Comparison of ENCODE assay signal across 11 cellular contexts in genomic region chr20:17848649-17849048, GRCh38.
A peak's percentile ranks its signal among the peaks of the same experiment; 100 is the strongest.
DNase-seq lines count a peak whose midpoint lies in the region; ATAC-seq and TF ChIP-seq lines count a peak whose summit lies in the region.
"Had no signal": no experiment of that assay in that cellular context is flagged by ENCODE, and none has a peak within 500 bp of the region (broad histone marks: within the 10 kb centered on the region; RNA-seq: fewer than 3 reads in every experiment).

No MANE protein-coding gene starts in this region.

- H3K9me3 ChIP-seq in AG04450 (ENCODE audit: control insufficient read depth, insufficient read depth, low read length) (peaks cover 15% of the 10 kb centered on the region), breast epithelium (no peaks in the 10 kb centered on the region)

- CTCF ChIA-PET in AG04450 (lab: Charles Lee), result no interaction called here

- no peak for TF ChIP-seq POLR2A in breast epithelium (IDR thresholded peaks at IDR 0.05)

- peak overlapping the region; percentile 21 for H3K27ac ChIP-seq in AG04450 (ENCODE audit: low read depth, low read length)
- H3K27ac ChIP-seq in breast epithelium, result peak overlapping the region; percentile 2 to 55

- no peaks in the 10 kb centered on the region for H3K27me3 ChIP-seq in AG04450 (ENCODE audit: control insufficient read depth, insufficient read depth, low read length)
- no peaks in the 10 kb centered on the region for H3K27me3 ChIP-seq in breast epithelium

- peaks cover 6% of the 10 kb centered on the region for H3K27me3 Mint-ChIP-seq in activated CD4-positive, alpha-beta T cell treated with anti-CD3 and anti-CD28 coated beads, Interleukin-2, amount 10 ng/mL, durations not matched to agents 24 days and 14 days
- H3K27me3 Mint-ChIP-seq: naive thymus-derived CD8-positive, alpha-beta T cell had no signal

- H3K4me1 ChIP-seq in breast epithelium, result peaks cover 0 to under 1% of the 10 kb centered on the region in 2 donors

- H3K27ac Mint-ChIP-seq in activated CD4-positive, alpha-beta T cell treated with anti-CD3 and anti-CD28 coated beads, Interleukin-2, amount 10 ng/mL, durations not matched to agents 24 days and 14 days, result no peak overlapping the region

- peaks cover 35% of the 10 kb centered on the region for H3K4me1 Mint-ChIP-seq in activated CD4-positive, alpha-beta T cell treated with anti-CD3 and anti-CD28 coated beads, Interleukin-2, amount 10 ng/mL, durations not matched to agents 24 days and 14 days

- DNase-seq in AG04450 (ENCODE audit: low read depth, low spot score) (no peak), breast epithelium (ENCODE audit: low spot score in 2 of 2) (no peak), NCI-H524 (lab: John Stamatoyannopoulos, UW) (no peak), NCI-H446 (lab: John Stamatoyannopoulos, UW) (no peak)
- no peak for DNase-seq in stimulated activated CD4-positive, alpha-beta T cell treated with anti-CD3 and anti-CD28 coated beads, Interleukin-4, amount 100 ng/mL, for 1 hour
- no peak for DNase-seq in activated CD4-positive, alpha-beta T cell treated with anti-CD3 and anti-CD28 coated beads, Interleukin-2, amount 10 ng/mL, durations not matched to agents 24 days and 14 days
- DNase-seq: activated CD4-positive, alpha-beta T cell treated with anti-CD3 and anti-CD28 coated beads for 1 hour; naive thymus-derived CD8-positive, alpha-beta T cell; SHP77 treated with DMSO at 0.1 percent for 48 hours had no signal

- intact Hi-C loops in breast epithelium (cut with DNase I; ENCODE audit: low total_unique reads), result loop anchor here (10.0 kb wide), 1 partner anchor 1036 kb away; no protein-coding TSS in a partner anchor
- intact Hi-C loops in activated CD4-positive, alpha-beta T cell treated with anti-CD3 and anti-CD28 coated beads, Interleukin-2, amount 10 ng/mL, durations not matched to agents 24 days and 14 days (cut with micrococcal nuclease), result no loop called here

- no peak overlapping the region for H3K4me3 ChIP-seq in AG04450 (ENCODE audit: low read depth, low read length)
- no peak overlapping the region for H3K4me3 ChIP-seq in breast epithelium

- H3K4me3 Mint-ChIP-seq in activated CD4-positive, alpha-beta T cell treated with anti-CD3 and anti-CD28 coated beads, Interleukin-2, amount 10 ng/mL, durations not matched to agents 24 days and 14 days, result no peak overlapping the region
- H3K4me3 Mint-ChIP-seq: naive thymus-derived CD8-positive, alpha-beta T cell had no signal

- H3K36me3 ChIP-seq in breast epithelium, result no peaks in the 10 kb centered on the region

- H3K36me3 Mint-ChIP-seq in activated CD4-positive, alpha-beta T cell treated with anti-CD3 and anti-CD28 coated beads, Interleukin-2, amount 10 ng/mL, durations not matched to agents 24 days and 14 days (ENCODE audit: low read depth), result no peaks in the 10 kb centered on the region
- H3K36me3 Mint-ChIP-seq: naive thymus-derived CD8-positive, alpha-beta T cell had no signal

- POLR2A ChIA-PET in AG04450 (lab: Yijun Ruan, JAX), result interaction anchor here (0.5 to 0.6 kb wide), 2 partner anchors 167 to 366 kb away, joined by 3 read pairs; no protein-coding TSS in a partner anchor

- TF ChIP-seq CTCF in AG04450 (IDR thresholded peaks at IDR 0.05; ENCODE audit: low read depth, low read length), result no peak
- TF ChIP-seq CTCF in breast epithelium (IDR thresholded peaks at IDR 0.05), result no peak

- ATAC-seq in GM18502 (IDR thresholded peaks at IDR 0.05; ENCODE audit: poor library complexity, unreplicated experiment) (peak; percentile 44), HG03432 (IDR thresholded peaks at IDR 0.05; ENCODE audit: unreplicated experiment) (peak; percentile 46)
- ATAC-seq: naive thymus-derived CD8-positive, alpha-beta T cell had no signal

- peaks cover 3% of the 10 kb centered on the region for H3K9me3 Mint-ChIP-seq in activated CD4-positive, alpha-beta T cell treated with anti-CD3 and anti-CD28 coated beads, Interleukin-2, amount 10 ng/mL, durations not matched to agents 24 days and 14 days
